ENCODE assay signal across 10 cellular contexts in the genomic region with DNA sequence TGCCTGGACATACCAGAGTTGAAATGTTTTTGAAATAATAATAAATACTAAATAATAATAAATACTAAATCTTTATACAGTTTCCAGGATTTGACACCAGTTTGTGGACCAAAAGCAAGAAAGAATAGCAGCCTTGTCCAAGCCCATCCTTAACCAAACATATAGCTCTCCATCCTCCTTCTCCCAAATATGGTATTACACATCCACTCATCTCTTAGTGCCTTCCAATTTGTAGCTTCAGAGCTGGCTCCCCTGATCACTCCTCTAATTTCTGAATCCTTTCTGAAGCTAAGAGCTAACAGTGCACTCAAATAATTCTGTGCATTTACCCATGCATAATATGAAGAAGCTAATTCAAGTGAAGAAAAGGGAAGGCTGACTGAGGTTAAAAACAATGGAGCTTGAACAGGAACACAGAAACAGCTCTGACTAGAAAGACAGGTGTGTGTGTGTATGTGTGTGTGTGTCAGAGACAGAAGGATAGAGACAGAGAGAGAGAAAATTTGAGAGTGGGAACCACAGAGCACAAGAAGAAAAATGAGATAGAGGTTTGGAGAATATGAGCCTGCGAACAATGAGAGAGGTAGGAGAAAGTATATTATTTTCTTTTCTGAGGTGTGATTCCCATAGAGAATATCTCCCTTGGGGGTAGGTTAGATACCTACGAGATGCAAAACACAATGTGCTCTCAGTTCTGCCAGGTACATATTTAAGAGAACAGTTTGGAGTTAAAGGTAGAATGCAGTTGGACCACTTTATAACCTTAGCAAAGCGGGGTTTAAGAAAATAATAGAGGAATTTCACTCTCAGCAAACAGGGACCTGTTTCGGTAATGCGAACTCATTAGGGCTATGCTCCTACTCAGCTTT.
DNase-seq lines count a peak whose midpoint lies in the region; ATAC-seq and TF ChIP-seq lines count a peak whose summit lies in the region.
"Had no signal": no experiment of that assay in that cellular context is flagged by ENCODE, and none has a peak within 500 bp of the region (broad histone marks: within the 10 kb centered on the region; RNA-seq: fewer than 3 reads in every experiment).

No MANE protein-coding gene starts in this region.

- H3K18ac ChIP-seq in IMR-90 (ENCODE audit: low read depth, low read length), result no peak overlapping the region; the same call in 1 of the 2 replicates

- no peak overlapping the region for H2BK5ac ChIP-seq in IMR-90 (ENCODE audit: low read depth, low read length, poor library complexity, severe bottlenecking)

- no peak overlapping the region for H3K27ac ChIP-seq in IMR-90 (ENCODE audit: insufficient read depth, low read length)

- no peak overlapping the region for H3K4ac ChIP-seq in IMR-90 (ENCODE audit: low read depth, low read length)

- no peak overlapping the region for H3K9ac ChIP-seq in IMR-90 (ENCODE audit: low read depth, low read length)

- CTCF ChIA-PET in IMR-90 (lab: Yijun Ruan, JAX), result interaction anchor here (0.5 to 0.7 kb wide), 2 partner anchors 21 to 747 kb away, joined by 3 read pairs; no protein-coding TSS in a partner anchor

- no peak overlapping the region for H2AK5ac ChIP-seq in IMR-90 (ENCODE audit: low read depth, low read length)

- peak overlapping the region; percentile 0 for H3K27ac Mint-ChIP-seq in T-helper 2 cell treated with Interferon-gamma antibody and Interleukin-4, amounts not matched to agents 5 μg/mL and 100 μg/mL, for 36 hours
- H3K27ac Mint-ChIP-seq in activated naive CD8-positive, alpha-beta T cell treated with anti-CD3 and anti-CD28 coated beads, Interleukin-2, amount 50 U/mL, for 24 hours, result peak overlapping the region; percentile 31
- peak overlapping the region; percentile 38 for H3K27ac Mint-ChIP-seq in progenitor cell of endocrine pancreas

- no peak overlapping the region for H4K91ac ChIP-seq in IMR-90 (ENCODE audit: insufficient read depth, low read depth, low read length)

- intact Hi-C loops in IMR-90 (cut with micrococcal nuclease), result no loop called here

- no peaks in the 10 kb centered on the region for H3K27me3 ChIP-seq in IMR-90 (ENCODE audit: control insufficient read depth, insufficient read depth, low read length)

- no peak overlapping the region for H4K5ac ChIP-seq in IMR-90 (ENCODE audit: low read depth, low read length)

- H3K23ac ChIP-seq in IMR-90 (ENCODE audit: low read depth, low read length), result 0 out of 2 replicates have a peak overlapping the region, but pooled peaks have one; percentile 12

- no peak overlapping the region for H3K56ac ChIP-seq in IMR-90 (ENCODE audit: extremely low read depth, insufficient read depth, low read length)

- H2BK20ac ChIP-seq in IMR-90 (ENCODE audit: low read depth, low read length), result peak overlapping the region; percentile 18; the same call in 1 of the 2 replicates

- H3K9me1 ChIP-seq in IMR-90 (ENCODE audit: insufficient read depth, low read length), result peaks cover 10% of the 10 kb centered on the region

- H2AK9ac ChIP-seq in IMR-90 (replicated peaks; ENCODE audit: low read depth, low read length, poor library complexity), result no peak overlapping the region

- no peak for TF ChIP-seq POLR2A in IMR-90 (IDR thresholded peaks at IDR 0.05; ENCODE audit: low read depth, low read length)

- no peak overlapping the region for H2BK15ac ChIP-seq in IMR-90 (ENCODE audit: low read depth, low read length)

- no peak overlapping the region for H3K4me2 ChIP-seq in IMR-90 (ENCODE audit: low read depth, low read length)

- BruUV-seq in IMR-90 (replicated peaks; lab: Mats Ljungman, UMichigan), result no TSS peak

- no CpG with 5 or more reads among the region's 5 CpGs for WGBS in IMR-90 (ENCODE audit: extremely low coverage in 2 of 2, insufficient read length in 1 of 2), 2 experiments

- ATAC-seq in IMR-90 (ENCODE audit: low read depth) (peak; percentile 19; the same call in 1 of the 2 replicates), HG03432 (IDR thresholded peaks at IDR 0.05; ENCODE audit: unreplicated experiment) (no peak), GM18519 (IDR thresholded peaks at IDR 0.05; ENCODE audit: low FRiP score, unreplicated experiment) (no peak)
- no peak for ATAC-seq in activated naive CD8-positive, alpha-beta T cell treated with anti-CD3 and anti-CD28 coated beads, Interleukin-2, amount 50 U/mL, for 24 hours

- H3K4me3 Mint-ChIP-seq in T-helper 2 cell treated with Interferon-gamma antibody and Interleukin-4, amounts not matched to agents 5 μg/mL and 100 μg/mL, for 36 hours, result peak overlapping the region; percentile 62
- H3K4me3 Mint-ChIP-seq in activated naive CD8-positive, alpha-beta T cell treated with anti-CD3 and anti-CD28 coated beads, Interleukin-2, amount 50 U/mL, for 24 hours, result no peak overlapping the region
- no peak overlapping the region for H3K4me3 Mint-ChIP-seq in progenitor cell of endocrine pancreas (ENCODE audit: low read depth)

- H4K20me1 ChIP-seq in IMR-90 (ENCODE audit: insufficient read depth, low read length), result peaks cover 33% of the 10 kb centered on the region; the same call in 1 of the 2 replicates

- no peak overlapping the region for H4K8ac ChIP-seq in IMR-90 (ENCODE audit: low read depth in 2 of 2, low read length in 2 of 2)

- dilution Hi-C loops in IMR-90 (cut with HindIII; ENCODE audit: low sequenced_read_pairs, unreplicated experiment), result no loop called here

- H3K36me3 Mint-ChIP-seq in T-helper 2 cell treated with Interferon-gamma antibody and Interleukin-4, amounts not matched to agents 5 μg/mL and 100 μg/mL, for 36 hours (ENCODE audit: low read depth), result peaks cover 16% of the 10 kb centered on the region
- H3K36me3 Mint-ChIP-seq in activated naive CD8-positive, alpha-beta T cell treated with anti-CD3 and anti-CD28 coated beads, Interleukin-2, amount 50 U/mL, for 24 hours (ENCODE audit: low read depth), result peaks cover 24% of the 10 kb centered on the region
- peaks cover 2% of the 10 kb centered on the region for H3K36me3 Mint-ChIP-seq in progenitor cell of endocrine pancreas (ENCODE audit: insufficient read depth)

- POLR2A ChIA-PET in IMR-90 (lab: Charles Lee; ENCODE audit: unreplicated experiment), result no interaction called here

- in situ Hi-C loops in IMR-90 (cut with MboI; ENCODE audit: low sequenced_read_pairs), result no loop called here

- H3K36me3 ChIP-seq in IMR-90 (ENCODE audit: control insufficient read depth, insufficient read depth, low read length), result no peaks in the 10 kb centered on the region

- peaks cover 15% of the 10 kb centered on the region for H3K4me1 ChIP-seq in IMR-90 (ENCODE audit: control insufficient read depth, insufficient read depth, low read length)

- no peak for TF ChIP-seq CTCF in IMR-90 (conservative IDR thresholded peaks at IDR 0.05; ENCODE audit: low read depth, low read length)
- TF ChIP-seq CTCF in progenitor cell of endocrine pancreas (IDR thresholded peaks at IDR 0.05; ENCODE audit: unreplicated experiment), result no peak

- H3K14ac ChIP-seq in IMR-90 (replicated peaks; ENCODE audit: low read depth, low read length), result no peak overlapping the region; the same call in 1 of the 2 replicates

- no peaks in the 10 kb centered on the region for H3K9me3 Mint-ChIP-seq in T-helper 2 cell treated with Interferon-gamma antibody and Interleukin-4, amounts not matched to agents 5 μg/mL and 100 μg/mL, for 36 hours
- no peaks in the 10 kb centered on the region for H3K9me3 Mint-ChIP-seq in activated naive CD8-positive, alpha-beta T cell treated with anti-CD3 and anti-CD28 coated beads, Interleukin-2, amount 50 U/mL, for 24 hours
- H3K9me3 Mint-ChIP-seq in progenitor cell of endocrine pancreas (ENCODE audit: low read depth), result no peaks in the 10 kb centered on the region

- H2BK120ac ChIP-seq in IMR-90 (ENCODE audit: low read depth, low read length), result no peak overlapping the region

- no peaks in the 10 kb centered on the region for H3K9me3 ChIP-seq in IMR-90 (ENCODE audit: control insufficient read depth, insufficient read depth, low read length)

- no peak overlapping the region for H3K4me3 ChIP-seq in IMR-90 (ENCODE audit: insufficient read depth, low read depth, low read length)

- peaks cover 2% of the 10 kb centered on the region for H3K27me3 Mint-ChIP-seq in T-helper 2 cell treated with Interferon-gamma antibody and Interleukin-4, amounts not matched to agents 5 μg/mL and 100 μg/mL, for 36 hours (ENCODE audit: low read depth)
- peaks cover 2% of the 10 kb centered on the region for H3K27me3 Mint-ChIP-seq in activated naive CD8-positive, alpha-beta T cell treated with anti-CD3 and anti-CD28 coated beads, Interleukin-2, amount 50 U/mL, for 24 hours
- H3K27me3 Mint-ChIP-seq in progenitor cell of endocrine pancreas, result no peaks in the 10 kb centered on the region

- peaks cover 52% of the 10 kb centered on the region for H3K4me1 Mint-ChIP-seq in T-helper 2 cell treated with Interferon-gamma antibody and Interleukin-4, amounts not matched to agents 5 μg/mL and 100 μg/mL, for 36 hours (ENCODE audit: low read depth)
- H3K4me1 Mint-ChIP-seq in activated naive CD8-positive, alpha-beta T cell treated with anti-CD3 and anti-CD28 coated beads, Interleukin-2, amount 50 U/mL, for 24 hours, result peaks cover 52% of the 10 kb centered on the region
- peaks cover 57% of the 10 kb centered on the region for H3K4me1 Mint-ChIP-seq in progenitor cell of endocrine pancreas (ENCODE audit: low read depth)

- no peak for DNase-seq in T-helper 2 cell treated with Interferon-gamma antibody and Interleukin-4, amounts not matched to agents 5 μg/mL and 100 μg/mL, for 36 hours (ENCODE audit: low spot score)
- DNase-seq in T-helper 2 cell (no peak), IMR-90 (no peak), progenitor cell of endocrine pancreas (ENCODE audit: low spot score, unreplicated experiment) (no peak), NCI-H146 (lab: John Stamatoyannopoulos, UW) (no peak)
- no peak for DNase-seq in activated naive CD8-positive, alpha-beta T cell treated with anti-CD3 and anti-CD28 coated beads, Interleukin-2, amount 50 U/mL, for 24 hours
- DNase-seq: mesendoderm, trophoblast cell had no signal

- no peak for TF ChIP-seq RAD21 in IMR-90 (IDR thresholded peaks at IDR 0.05; ENCODE audit: low read length)

- peaks cover 34 to 66% of the 10 kb centered on the region in 2 experiments for H3K79me1 ChIP-seq in IMR-90 (ENCODE audit: low read depth in 1 of 2, low read length in 2 of 2)

- H2AFZ ChIP-seq in IMR-90 (replicated peaks; ENCODE audit: low read length, poor library complexity), result no peak overlapping the region

TF ChIP-seq in IMR-90, 13 proteins besides CTCF, POLR2A, EP300 and RAD21:
- TF ChIP-seq CEBPB (IDR thresholded peaks at IDR 0.05; ENCODE audit: low read depth, low read length), result no peak
- TF ChIP-seq MAFK (IDR thresholded peaks at IDR 0.05; ENCODE audit: low read depth, low read length), result no peak
- TF ChIP-seq SMC3 (IDR thresholded peaks at IDR 0.05; ENCODE audit: low read depth, low read length), result no peak
- no peak for TF ChIP-seq CHD1 (IDR thresholded peaks at IDR 0.05; ENCODE audit: low read depth, low read length)
- TF ChIP-seq RCOR1 (IDR thresholded peaks at IDR 0.05; ENCODE audit: insufficient replicate concordance, low read length), result no peak
- no peak for TF ChIP-seq BHLHE40 (IDR thresholded peaks at IDR 0.05; ENCODE audit: low read depth, low read length)
